8 cellular contexts compared by ENCODE assay signal in genomic region chr20:37804584-37805566, GRCh38.
DNase-seq lines count a peak whose midpoint lies in the region; ATAC-seq and TF ChIP-seq lines count a peak whose summit lies in the region.

No MANE protein-coding gene starts in this region.

- no peaks in the 10 kb centered on the region for H3K9me3 Mint-ChIP-seq in activated T-cell treated with anti-CD3 and anti-CD28 coated beads, Interleukin-2, amount 50 U/mL, for 4 hours

- H3K4me1 Mint-ChIP-seq in activated T-cell treated with anti-CD3 and anti-CD28 coated beads, Interleukin-2, amount 50 U/mL, for 4 hours (ENCODE audit: low read depth): peaks cover 3% of the 10 kb centered on the region

- TF ChIP-seq CTCF in neutrophil (IDR thresholded peaks at IDR 0.05): no peak

- no peaks in the 10 kb centered on the region for H3K27me3 Mint-ChIP-seq in activated T-cell treated with anti-CD3 and anti-CD28 coated beads, Interleukin-2, amount 50 U/mL, for 4 hours (ENCODE audit: low read depth)

- H3K36me3 Mint-ChIP-seq in activated T-cell treated with anti-CD3 and anti-CD28 coated beads, Interleukin-2, amount 50 U/mL, for 4 hours (ENCODE audit: insufficient read depth): peaks cover 46% of the 10 kb centered on the region

- ATAC-seq in GM19025 (IDR thresholded peaks at IDR 0.05; ENCODE audit: low read depth, unreplicated experiment) (peak; percentile 54), HG02943 (IDR thresholded peaks at IDR 0.05; ENCODE audit: low read depth, unreplicated experiment) (peak; percentile 59)
- ATAC-seq in activated T-cell treated with anti-CD3 and anti-CD28 coated beads, Interleukin-2, amount 50 U/mL, for 4 hours: no peak

- H3K9me3 ChIP-seq in neutrophil: no peaks in the 10 kb centered on the region

- H3K4me3 Mint-ChIP-seq in activated T-cell treated with anti-CD3 and anti-CD28 coated beads, Interleukin-2, amount 50 U/mL, for 4 hours: no peak overlapping the region

- peaks cover 4 to 20% of the 10 kb centered on the region in 2 experiments for H3K4me1 ChIP-seq in neutrophil (ENCODE audit: control insufficient read depth in 1 of 2, insufficient read depth in 1 of 2, low read depth in 1 of 2, low read length in 1 of 2)

- peak; percentile 72 for DNase-seq in SK-N-DZ (ENCODE audit: low spot score)
- no peak for DNase-seq in NCI-H526 (lab: John Stamatoyannopoulos, UW)
- no peak for DNase-seq in HT-29 (ENCODE audit: low spot score)
- no peak for DNase-seq in activated gamma-delta T cell (lab: John Stamatoyannopoulos, UW)
- DNase-seq in activated T-cell treated with anti-CD3 and anti-CD28 coated beads, Interleukin-2, amount 50 U/mL, for 4 hours: no peak

- H3K27me3 ChIP-seq in neutrophil: no peaks in the 10 kb centered on the region

- no peak overlapping the region for H3K4me3 ChIP-seq in neutrophil (ENCODE audit: low read depth in 1 of 2, low read length in 1 of 2)

- H3K27ac ChIP-seq in neutrophil: peak overlapping the region; percentile 68

- peaks cover 18% of the 10 kb centered on the region for H3K36me3 ChIP-seq in neutrophil

Comparison
In these comparisons a context has a peak if more than half of its experiments do, and no peak if none do; other contexts are left out.
1. ATAC-seq: peak in GM19025 (single experiment) and HG02943 (single experiment); none in activated T-cell treated with anti-CD3 and anti-CD28 coated beads, Interleukin-2, amount 50 U/mL, for 4 hours (0 of 2).